9 cellular contexts compared by ENCODE assay signal in genomic region chr2:102063948-102064678, GRCh38.
A peak's percentile ranks its signal among the peaks of the same experiment; 100 is the strongest.
DNase-seq lines count a peak whose midpoint lies in the region; ATAC-seq and TF ChIP-seq lines count a peak whose summit lies in the region.
"Had no signal": no experiment of that assay in that cellular context is flagged by ENCODE, and none has a peak within 500 bp of the region (broad histone marks: within the 10 kb centered on the region; RNA-seq: fewer than 3 reads in every experiment).

No MANE protein-coding gene starts in this region.

- H3K4me3 Mint-ChIP-seq in mesothelial cell of epicardium, result no peak overlapping the region
- H3K4me3 Mint-ChIP-seq: stimulated activated naive CD8-positive, alpha-beta T cell treated with anti-CD3 and anti-CD28 coated beads, Interleukin-15, Interleukin-2, amounts not matched to agents 100 ng/mL and 50 ng/mL, for 24 hours had no signal

- H3K9me3 Mint-ChIP-seq in mesothelial cell of epicardium, result peaks cover 4% of the 10 kb centered on the region
- H3K9me3 Mint-ChIP-seq: stimulated activated naive CD8-positive, alpha-beta T cell treated with anti-CD3 and anti-CD28 coated beads, Interleukin-15, Interleukin-2, amounts not matched to agents 100 ng/mL and 50 ng/mL, for 24 hours had no signal

- H3K27me3 Mint-ChIP-seq in mesothelial cell of epicardium (ENCODE audit: low read depth), result no peaks in the 10 kb centered on the region

- H3K36me3 Mint-ChIP-seq in mesothelial cell of epicardium, result no peaks in the 10 kb centered on the region

- H3K27ac Mint-ChIP-seq in mesothelial cell of epicardium, result peak overlapping the region; percentile 63

- 22 to 39% methylated on average over 9 of the region's 9 CpGs for WGBS in testis, 2 donors

- DNase-seq in activated T-cell treated with anti-CD3 and anti-CD28 coated beads for 24 hours (ENCODE audit: low read depth) (peak; percentile 39), SKM-1 (lab: John Stamatoyannopoulos, UW; ENCODE audit: unreplicated experiment) (peak; percentile 53), epidermal melanocyte (ENCODE audit: insufficient read length, low spot score) (peak; percentile 87), mesothelial cell of epicardium (ENCODE audit: low spot score in 2 of 2, unreplicated experiment in 2 of 2) (peak in 1 of 2 experiments; percentile 51), testis (peak; percentile 93)
- no peak for DNase-seq in activated T-cell treated with anti-CD3 and anti-CD28 coated beads, Interleukin-2, amount 50 U/mL, for 1 hour
- no peak for DNase-seq in effector CD8-positive, alpha-beta T cell (lab: John Stamatoyannopoulos, UW)

- H3K27ac ChIP-seq in testis, result peak overlapping the region; percentile 72 to 92

- peaks cover 65% of the 10 kb centered on the region for H3K4me1 ChIP-seq in testis

- no peak overlapping the region for H3K4me3 ChIP-seq in testis

- no peak for TF ChIP-seq POLR2A in testis (IDR thresholded peaks at IDR 0.05)

- H3K4me1 Mint-ChIP-seq in mesothelial cell of epicardium, result peaks cover 35% of the 10 kb centered on the region

- H3K36me3 ChIP-seq in testis (ENCODE audit: low read depth, missing control alignments), result no peaks in the 10 kb centered on the region

- ATAC-seq in GM18858 (IDR thresholded peaks at IDR 0.05; ENCODE audit: unreplicated experiment), result no peak

- H3K9me3 ChIP-seq in testis, result no peaks in the 10 kb centered on the region

- TF ChIP-seq CTCF in mesothelial cell of epicardium (IDR thresholded peaks at IDR 0.05; ENCODE audit: unreplicated experiment) (no peak), testis (IDR thresholded peaks at IDR 0.05) (no peak)

- no peaks in the 10 kb centered on the region for H3K27me3 ChIP-seq in testis

- intact Hi-C loops in testis (cut with DNase I; ENCODE audit: low total_unique reads), result no loop called here

Comparison
In these comparisons a context has a peak if more than half of its experiments do, and no peak if none do; other contexts are left out.
1. DNase-seq: peak in activated T-cell treated with anti-CD3 and anti-CD28 coated beads for 24 hours (single experiment), SKM-1 (single experiment), epidermal melanocyte (single experiment) and testis (single experiment); none in activated T-cell treated with anti-CD3 and anti-CD28 coated beads, Interleukin-2, amount 50 U/mL, for 1 hour (single experiment) and effector CD8-positive, alpha-beta T cell (single experiment).